1 cellular context compared by ENCODE assay signal in the genomic region with DNA sequence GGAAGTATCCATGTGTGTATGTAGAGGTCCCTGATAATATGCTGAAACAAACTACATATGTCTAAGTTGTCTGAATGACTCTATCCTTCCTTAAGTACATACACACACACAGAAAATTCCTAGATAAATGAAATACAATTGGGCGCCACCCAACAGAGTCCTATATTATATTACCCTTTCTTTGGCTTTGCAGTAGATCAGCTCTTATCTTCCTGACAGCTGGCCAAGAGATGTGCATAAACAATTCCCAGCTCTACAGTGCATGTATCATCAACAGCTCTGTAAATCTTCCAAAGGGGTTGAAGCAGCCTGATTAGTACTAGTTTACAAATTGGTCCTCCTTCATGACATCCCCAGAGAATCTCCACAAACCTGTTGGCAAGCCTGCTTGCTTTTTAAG.
TF ChIP-seq lines count a peak whose summit lies in the region.

No MANE protein-coding gene starts in this region.

TF ChIP-seq in K562, 482 proteins besides CTCF, POLR2A, EP300 and RAD21:
- TF ChIP-seq, protein P1, sequence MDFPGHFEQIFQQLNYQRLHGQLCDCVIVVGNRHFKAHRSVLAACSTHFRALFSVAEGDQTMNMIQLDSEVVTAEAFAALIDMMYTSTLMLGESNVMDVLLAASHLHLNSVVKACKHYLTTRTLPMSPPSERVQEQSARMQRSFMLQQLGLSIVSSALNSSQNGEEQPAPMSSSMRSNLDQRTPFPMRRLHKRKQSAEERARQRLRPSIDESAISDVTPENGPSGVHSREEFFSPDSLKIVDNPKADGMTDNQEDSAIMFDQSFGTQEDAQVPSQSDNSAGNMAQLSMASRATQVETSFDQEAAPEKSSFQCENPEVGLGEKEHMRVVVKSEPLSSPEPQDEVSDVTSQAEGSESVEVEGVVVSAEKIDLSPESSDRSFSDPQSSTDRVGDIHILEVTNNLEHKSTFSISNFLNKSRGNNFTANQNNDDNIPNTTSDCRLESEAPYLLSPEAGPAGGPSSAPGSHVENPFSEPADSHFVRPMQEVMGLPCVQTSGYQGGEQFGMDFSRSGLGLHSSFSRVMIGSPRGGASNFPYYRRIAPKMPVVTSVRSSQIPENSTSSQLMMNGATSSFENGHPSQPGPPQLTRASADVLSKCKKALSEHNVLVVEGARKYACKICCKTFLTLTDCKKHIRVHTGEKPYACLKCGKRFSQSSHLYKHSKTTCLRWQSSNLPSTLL (IDR thresholded peaks at IDR 0.05) = no peak
- TF ChIP-seq, protein P2, sequence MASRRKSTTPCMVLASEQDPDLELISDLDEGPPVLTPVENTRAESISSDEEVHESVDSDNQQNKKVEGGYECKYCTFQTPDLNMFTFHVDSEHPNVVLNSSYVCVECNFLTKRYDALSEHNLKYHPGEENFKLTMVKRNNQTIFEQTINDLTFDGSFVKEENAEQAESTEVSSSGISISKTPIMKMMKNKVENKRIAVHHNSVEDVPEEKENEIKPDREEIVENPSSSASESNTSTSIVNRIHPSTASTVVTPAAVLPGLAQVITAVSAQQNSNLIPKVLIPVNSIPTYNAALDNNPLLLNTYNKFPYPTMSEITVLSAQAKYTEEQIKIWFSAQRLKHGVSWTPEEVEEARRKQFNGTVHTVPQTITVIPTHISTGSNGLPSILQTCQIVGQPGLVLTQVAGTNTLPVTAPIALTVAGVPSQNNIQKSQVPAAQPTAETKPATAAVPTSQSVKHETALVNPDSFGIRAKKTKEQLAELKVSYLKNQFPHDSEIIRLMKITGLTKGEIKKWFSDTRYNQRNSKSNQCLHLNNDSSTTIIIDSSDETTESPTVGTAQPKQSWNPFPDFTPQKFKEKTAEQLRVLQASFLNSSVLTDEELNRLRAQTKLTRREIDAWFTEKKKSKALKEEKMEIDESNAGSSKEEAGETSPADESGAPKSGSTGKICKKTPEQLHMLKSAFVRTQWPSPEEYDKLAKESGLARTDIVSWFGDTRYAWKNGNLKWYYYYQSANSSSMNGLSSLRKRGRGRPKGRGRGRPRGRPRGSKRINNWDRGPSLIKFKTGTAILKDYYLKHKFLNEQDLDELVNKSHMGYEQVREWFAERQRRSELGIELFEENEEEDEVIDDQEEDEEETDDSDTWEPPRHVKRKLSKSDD (conservative IDR thresholded peaks at IDR 0.05; ENCODE audit: low read length) = no peak
- TF ChIP-seq KHSRP (IDR thresholded peaks at IDR 0.05) = no peak
- TF ChIP-seq, protein P3, sequence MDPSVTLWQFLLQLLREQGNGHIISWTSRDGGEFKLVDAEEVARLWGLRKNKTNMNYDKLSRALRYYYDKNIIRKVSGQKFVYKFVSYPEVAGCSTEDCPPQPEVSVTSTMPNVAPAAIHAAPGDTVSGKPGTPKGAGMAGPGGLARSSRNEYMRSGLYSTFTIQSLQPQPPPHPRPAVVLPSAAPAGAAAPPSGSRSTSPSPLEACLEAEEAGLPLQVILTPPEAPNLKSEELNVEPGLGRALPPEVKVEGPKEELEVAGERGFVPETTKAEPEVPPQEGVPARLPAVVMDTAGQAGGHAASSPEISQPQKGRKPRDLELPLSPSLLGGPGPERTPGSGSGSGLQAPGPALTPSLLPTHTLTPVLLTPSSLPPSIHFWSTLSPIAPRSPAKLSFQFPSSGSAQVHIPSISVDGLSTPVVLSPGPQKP (CRISPR knock-in tag; IDR thresholded peaks at IDR 0.05) = no peak
- TF ChIP-seq FIP1L1 (IDR thresholded peaks at IDR 0.05; ENCODE audit: low read depth, low read length, poor library complexity, severe bottlenecking) = no peak
- no peak for TF ChIP-seq ZNF217 (CRISPR knock-in tag; IDR thresholded peaks at IDR 0.05)
- TF ChIP-seq TBL1XR1 (IDR thresholded peaks at IDR 0.05; ENCODE audit: low read length in 2 of 2) = no peak
- TF ChIP-seq ZNF134 (CRISPR knock-in tag; conservative IDR thresholded peaks at IDR 0.05) = no peak
- no peak for TF ChIP-seq ZNF830 (CRISPR knock-in tag; IDR thresholded peaks at IDR 0.05)
- TF ChIP-seq, protein P4, sequence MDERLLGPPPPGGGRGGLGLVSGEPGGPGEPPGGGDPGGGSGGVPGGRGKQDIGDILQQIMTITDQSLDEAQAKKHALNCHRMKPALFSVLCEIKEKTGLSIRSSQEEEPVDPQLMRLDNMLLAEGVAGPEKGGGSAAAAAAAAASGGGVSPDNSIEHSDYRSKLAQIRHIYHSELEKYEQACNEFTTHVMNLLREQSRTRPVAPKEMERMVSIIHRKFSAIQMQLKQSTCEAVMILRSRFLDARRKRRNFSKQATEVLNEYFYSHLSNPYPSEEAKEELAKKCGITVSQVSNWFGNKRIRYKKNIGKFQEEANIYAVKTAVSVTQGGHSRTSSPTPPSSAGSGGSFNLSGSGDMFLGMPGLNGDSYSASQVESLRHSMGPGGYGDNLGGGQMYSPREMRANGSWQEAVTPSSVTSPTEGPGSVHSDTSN (CRISPR knock-in tag; IDR thresholded peaks at IDR 0.05; ENCODE audit: low read depth) = no peak
- TF ChIP-seq, protein P4 (tag; conservative IDR thresholded peaks at IDR 0.05; ENCODE audit: low read depth) = peak; percentile 81
- TF ChIP-seq CBFA2T3 (IDR thresholded peaks at IDR 0.05) = 0 out of 2 replicates have a peak, but pooled peaks have one; percentile 9
- no peak for TF ChIP-seq PYGO2 (tag; IDR thresholded peaks at IDR 0.05)
- no peak for TF ChIP-seq ZC3H4 (CRISPR knock-in tag; IDR thresholded peaks at IDR 0.05; ENCODE audit: borderline replicate concordance)
- no peak for TF ChIP-seq ILF3 (IDR thresholded peaks at IDR 0.05; ENCODE audit: borderline replicate concordance)
- TF ChIP-seq, protein P5, sequence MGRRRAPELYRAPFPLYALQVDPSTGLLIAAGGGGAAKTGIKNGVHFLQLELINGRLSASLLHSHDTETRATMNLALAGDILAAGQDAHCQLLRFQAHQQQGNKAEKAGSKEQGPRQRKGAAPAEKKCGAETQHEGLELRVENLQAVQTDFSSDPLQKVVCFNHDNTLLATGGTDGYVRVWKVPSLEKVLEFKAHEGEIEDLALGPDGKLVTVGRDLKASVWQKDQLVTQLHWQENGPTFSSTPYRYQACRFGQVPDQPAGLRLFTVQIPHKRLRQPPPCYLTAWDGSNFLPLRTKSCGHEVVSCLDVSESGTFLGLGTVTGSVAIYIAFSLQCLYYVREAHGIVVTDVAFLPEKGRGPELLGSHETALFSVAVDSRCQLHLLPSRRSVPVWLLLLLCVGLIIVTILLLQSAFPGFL (CRISPR knock-in tag; IDR thresholded peaks at IDR 0.05) = no peak
- TF ChIP-seq, protein P6, sequence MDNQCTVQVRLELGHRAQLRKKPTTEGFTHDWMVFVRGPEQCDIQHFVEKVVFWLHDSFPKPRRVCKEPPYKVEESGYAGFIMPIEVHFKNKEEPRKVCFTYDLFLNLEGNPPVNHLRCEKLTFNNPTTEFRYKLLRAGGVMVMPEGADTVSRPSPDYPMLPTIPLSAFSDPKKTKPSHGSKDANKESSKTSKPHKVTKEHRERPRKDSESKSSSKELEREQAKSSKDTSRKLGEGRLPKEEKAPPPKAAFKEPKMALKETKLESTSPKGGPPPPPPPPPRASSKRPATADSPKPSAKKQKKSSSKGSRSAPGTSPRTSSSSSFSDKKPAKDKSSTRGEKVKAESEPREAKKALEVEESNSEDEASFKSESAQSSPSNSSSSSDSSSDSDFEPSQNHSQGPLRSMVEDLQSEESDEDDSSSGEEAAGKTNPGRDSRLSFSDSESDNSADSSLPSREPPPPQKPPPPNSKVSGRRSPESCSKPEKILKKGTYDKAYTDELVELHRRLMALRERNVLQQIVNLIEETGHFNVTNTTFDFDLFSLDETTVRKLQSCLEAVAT (IDR thresholded peaks at IDR 0.05) = no peak
- peak; percentile 64 for TF ChIP-seq MEIS2 (IDR thresholded peaks at IDR 0.05; ENCODE audit: partially characterized antibody)
